ENCODE assay signal across 11 cellular contexts in the genomic region with DNA sequence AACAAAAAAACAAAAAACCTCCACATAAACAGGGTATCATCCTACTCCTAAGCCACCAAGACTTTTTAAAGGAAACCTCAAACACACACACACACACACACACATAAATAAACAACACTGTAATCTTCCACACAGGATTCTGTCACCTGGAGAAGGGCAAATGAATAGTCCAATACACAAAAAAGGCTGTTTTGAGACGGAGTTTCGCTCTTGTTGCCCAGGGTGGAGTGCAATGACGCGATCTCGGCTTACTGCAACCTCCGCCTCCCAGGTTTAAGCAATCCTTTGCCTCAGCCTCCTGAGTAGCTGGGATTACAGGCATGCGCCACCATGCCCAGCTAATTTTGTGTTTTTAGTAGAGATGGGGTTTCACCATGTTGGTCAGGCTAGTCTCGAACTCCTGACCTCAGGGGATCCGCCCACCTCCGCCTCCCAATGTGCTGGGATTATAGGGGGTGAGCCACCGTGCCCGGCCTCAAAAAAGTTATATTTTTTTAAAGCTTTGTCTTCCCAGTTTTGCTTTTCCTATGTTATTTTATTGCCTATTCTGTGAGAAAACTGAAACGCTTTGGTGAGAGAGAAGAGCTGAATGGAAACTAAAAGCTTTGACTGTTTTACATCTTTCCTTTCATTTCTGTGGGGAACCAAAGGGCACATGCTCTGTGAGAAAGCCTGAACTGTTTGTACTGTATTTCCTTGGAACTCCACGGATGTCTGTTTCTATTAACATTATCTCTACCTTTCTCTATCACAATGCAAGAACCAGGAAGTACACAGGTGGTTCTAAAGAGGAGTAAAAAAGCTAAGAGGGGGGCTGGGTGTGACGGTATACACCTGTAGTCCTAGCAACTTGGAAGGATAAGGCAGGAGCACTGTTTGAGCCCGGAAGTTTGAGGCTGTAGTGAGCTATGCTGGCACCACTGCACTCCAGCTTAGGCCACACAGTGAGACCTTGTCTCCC. TPM values are rescaled to one million over a fixed set of nuclear protein-coding genes. Genes with fewer than 3 reads are reported as not detected.
DNase-seq lines count a peak whose midpoint lies in the region; ATAC-seq and TF ChIP-seq lines count a peak whose summit lies in the region.
"Had no signal": no experiment of that assay in that cellular context is flagged by ENCODE, and none has a peak within 500 bp of the region (broad histone marks: within the 10 kb centered on the region; RNA-seq: fewer than 3 reads in every experiment).

No MANE protein-coding gene starts in this region.

- no peaks in the 10 kb centered on the region for H3K36me3 ChIP-seq in left ventricle myocardium inferior
- no peaks in the 10 kb centered on the region for H3K36me3 ChIP-seq in uterus
- peaks cover 0 to 29% of the 10 kb centered on the region in 2 donors for H3K36me3 ChIP-seq in neuronal stem cell (replicated peaks in 1 of 2; ENCODE audit: control insufficient read depth in 2 of 2, insufficient read depth in 2 of 2, low read length in 2 of 2)

- H2BK15ac ChIP-seq in neuronal stem cell (ENCODE audit: low read length): no peak overlapping the region

- H3K9me3 ChIP-seq in right cardiac atrium (ENCODE audit: control insufficient read depth, low read length) (no peaks in the 10 kb centered on the region), left ventricle myocardium inferior (replicated peaks) (no peaks in the 10 kb centered on the region), uterus (no peaks in the 10 kb centered on the region), neuronal stem cell (replicated peaks in 1 of 2; ENCODE audit: control insufficient read depth in 2 of 2, insufficient read depth in 1 of 2, low read depth in 1 of 2, low read length in 2 of 2) (no peaks in the 10 kb centered on the region)
- H3K9me3 ChIP-seq: SJSA1 had no signal

- TF ChIP-seq POLR2A in uterus (IDR thresholded peaks at IDR 0.05): no peak

- no peak overlapping the region for H2BK120ac ChIP-seq in neuronal stem cell (ENCODE audit: low read depth, low read length)

- DNase-seq in right cardiac atrium (no peak), left ventricle myocardium inferior (no peak), RWPE1 (ENCODE audit: low spot score) (no peak), left lobe of liver (ENCODE audit: low spot score) (no peak), uterus (no peak), SHP77 (lab: John Stamatoyannopoulos, UW) (no peak), neuronal stem cell (ENCODE audit: low spot score) (no peak)
- DNase-seq: central memory CD4-positive, alpha-beta T cell; left cardiac atrium had no signal

- peaks cover 2% of the 10 kb centered on the region for H3K4me1 ChIP-seq in right cardiac atrium (ENCODE audit: control insufficient read depth, insufficient read depth, low read length)
- peaks cover 74% of the 10 kb centered on the region for H3K4me1 ChIP-seq in left ventricle myocardium inferior
- peaks cover 3 to 12% of the 10 kb centered on the region in 2 donors for H3K4me1 ChIP-seq in uterus
- peaks cover 10 to 14% of the 10 kb centered on the region in 2 donors for H3K4me1 ChIP-seq in neuronal stem cell (ENCODE audit: control insufficient read depth in 2 of 2, insufficient read depth in 1 of 2, low read depth in 1 of 2, low read length in 2 of 2)

- no peak overlapping the region for H3K4ac ChIP-seq in neuronal stem cell (ENCODE audit: low read length)

- WGBS in right cardiac atrium: 84% methylated on average over 16 of the region's 16 CpGs
- WGBS in neuronal stem cell (ENCODE audit: extremely low coverage in 2 of 2, insufficient read length in 2 of 2, insufficient replicate concordance in 1 of 2), 2 donors: no CpG with 5 or more reads among the region's 16 CpGs

- H2AFZ ChIP-seq in neuronal stem cell (ENCODE audit: low read length): no peak overlapping the region

- TF ChIP-seq CTCF in left ventricle myocardium inferior (IDR thresholded peaks at IDR 0.05; ENCODE audit: borderline replicate concordance): no peak
- TF ChIP-seq CTCF in RWPE1 (conservative IDR thresholded peaks at IDR 0.05; ENCODE audit: low read depth): no peak
- no peak for TF ChIP-seq CTCF in uterus (IDR thresholded peaks at IDR 0.05)

- H2BK12ac ChIP-seq in neuronal stem cell (ENCODE audit: low read length): no peak overlapping the region

- H3K4me3 ChIP-seq in right cardiac atrium (ENCODE audit: low read length) (no peak overlapping the region), left ventricle myocardium inferior (no peak overlapping the region), uterus (no peak overlapping the region), neuronal stem cell (ENCODE audit: low read length in 2 of 2) (no peak overlapping the region)
- H3K4me3 ChIP-seq: SJSA1 had no signal

- CTCF ChIA-PET in RWPE1 (lab: Yijun Ruan, JAX): interaction anchor here (0.6 to 1.2 kb wide), 2 partner anchors 8 to 11 kb away, joined by 3 read pairs; no protein-coding TSS in a partner anchor

- no peak overlapping the region for H3K14ac ChIP-seq in neuronal stem cell (ENCODE audit: low read length)

- no peak overlapping the region for H3K4me2 ChIP-seq in neuronal stem cell (ENCODE audit: insufficient read depth, low read length, poor library complexity, severe bottlenecking)

- H3K18ac ChIP-seq in neuronal stem cell (ENCODE audit: low read length): no peak overlapping the region

- no peak overlapping the region for H4K91ac ChIP-seq in neuronal stem cell (ENCODE audit: low read depth, low read length, poor library complexity)

- no peak overlapping the region for H3K23ac ChIP-seq in neuronal stem cell (ENCODE audit: low read depth, low read length, poor library complexity)

- intact Hi-C loops in right cardiac atrium (cut with DNase I) (no loop called here), left ventricle myocardium inferior (cut with micrococcal nuclease) (no loop called here), uterus (cut with DNase I; ENCODE audit: low total_unique reads) (no loop called here)

- peak; percentile 22 to 27 for ATAC-seq in right cardiac atrium
- ATAC-seq in left lobe of liver: peak; percentile 41
- ATAC-seq in HG03354 (IDR thresholded peaks at IDR 0.05; ENCODE audit: poor library complexity, severe bottlenecking, unreplicated experiment): no peak

- H3K9ac ChIP-seq in neuronal stem cell (ENCODE audit: low read depth, low read length, poor library complexity): no peak overlapping the region

- no peak overlapping the region for H2BK5ac ChIP-seq in neuronal stem cell (ENCODE audit: low read length)

- no peak overlapping the region for H4K8ac ChIP-seq in neuronal stem cell (ENCODE audit: low read depth, low read length)

- no peaks in the 10 kb centered on the region for H3K27me3 ChIP-seq in right cardiac atrium (ENCODE audit: control insufficient read depth, insufficient read depth)
- no peaks in the 10 kb centered on the region for H3K27me3 ChIP-seq in left ventricle myocardium inferior (ENCODE audit: low read depth)
- no peaks in the 10 kb centered on the region for H3K27me3 ChIP-seq in uterus
- H3K27me3 ChIP-seq in neuronal stem cell (ENCODE audit: control insufficient read depth in 3 of 3, insufficient read depth in 3 of 3, low read depth in 1 of 3, low read length in 3 of 3): no peaks in the 10 kb centered on the region
- H3K27me3 ChIP-seq: SJSA1 had no signal

- peaks cover under 1% of the 10 kb centered on the region for H3K79me1 ChIP-seq in neuronal stem cell (ENCODE audit: low read depth, low read length)

- POLR2A ChIA-PET in RWPE1 (lab: Yijun Ruan, JAX; ENCODE audit: low non-redundant PET): no interaction called here

- no peak overlapping the region for H3K27ac ChIP-seq in right cardiac atrium (ENCODE audit: low read length)
- no peak overlapping the region for H3K27ac ChIP-seq in left ventricle myocardium inferior (replicated peaks)
- H3K27ac ChIP-seq in RWPE1: peak overlapping the region; percentile 64
- peak overlapping the region; percentile 6 to 18 for H3K27ac ChIP-seq in uterus
- H3K27ac ChIP-seq in neuronal stem cell (replicated peaks; ENCODE audit: low read length): no peak overlapping the region
- H3K27ac ChIP-seq: SJSA1 had no signal

- H2AK5ac ChIP-seq in neuronal stem cell (ENCODE audit: low read depth, low read length): no peak overlapping the region

RNA-seq across cellular contexts. Expression of a gene that starts 44.1 kb away (rescaled TPM):
- 10 to 100 TPM; 54.8 to 79.8 (median 73.4) TPM for total RNA-seq in right cardiac atrium
- 26.9 TPM for polyA plus RNA-seq in right cardiac atrium
- 88.6 TPM for total RNA-seq in left ventricle myocardium inferior
- total RNA-seq in left lobe of liver: 78.4 TPM
- 100 to 1,000 TPM in 3 of 4 donors, 10 to 100 TPM in 1; 51.2 to 138 (median 121) TPM for total RNA-seq in uterus
- polyA plus RNA-seq in neuronal stem cell (2013, experiment 1 of 2): 111 TPM
- 123 TPM for polyA plus RNA-seq in neuronal stem cell (2013, experiment 2 of 2)

RNA-seq across cellular contexts. Expression of a gene that starts 56.5 kb away (rescaled TPM):
- total RNA-seq in right cardiac atrium (10 to 100 TPM; 13.9 to 17.2 (median 15.3) TPM), left ventricle myocardium inferior (23.6 TPM), left lobe of liver (23.8 TPM), uterus (10 to 100 TPM; 28.5 to 74.4 (median 48.7) TPM)
- polyA plus RNA-seq in right cardiac atrium: 22.5 TPM
- 58.3 TPM for polyA plus RNA-seq in neuronal stem cell (2013, experiment 1 of 2)
- 60.4 TPM for polyA plus RNA-seq in neuronal stem cell (2013, experiment 2 of 2)

RNA-seq across cellular contexts. Expression of a gene that starts 59.9 kb away (rescaled TPM):
- total RNA-seq in right cardiac atrium: under 1 TPM; 0.17 to 0.50 (median 0.39) TPM
- 0.23 TPM for polyA plus RNA-seq in right cardiac atrium
- total RNA-seq in left ventricle myocardium inferior: 2.2 TPM
- 0.68 TPM for total RNA-seq in left lobe of liver
- under 1 TPM in 1 of 4 donors, not detected in 3; 0.41 TPM for total RNA-seq in uterus
- polyA plus RNA-seq in neuronal stem cell (2013, experiment 1 of 2): not detected
- 0.06 TPM for polyA plus RNA-seq in neuronal stem cell (2013, experiment 2 of 2)
- total RNA-seq: left cardiac atrium had no signal

Comparison
In these comparisons a context has a peak if more than half of its experiments do, and no peak if none do; other contexts are left out.
1. H3K27ac ChIP-seq: peak in RWPE1 (single experiment) and uterus (2 of 2); none in right cardiac atrium (single experiment), left ventricle myocardium inferior (single experiment) and neuronal stem cell (single experiment).